ENCODE assay signal across 8 cellular contexts in genomic region chr11:926341-926916, GRCh38. TPM values are rescaled to one million over a fixed set of nuclear protein-coding genes. Genes with fewer than 3 reads are reported as not detected.
DNase-seq lines count a peak whose midpoint lies in the region; ATAC-seq and TF ChIP-seq lines count a peak whose summit lies in the region.

No MANE protein-coding gene starts in this region.

- H3K4me1 ChIP-seq in HAP-1 = peaks cover 26% of the 10 kb centered on the region

- H3K27me3 ChIP-seq in AG04450 (ENCODE audit: control insufficient read depth, insufficient read depth, low read length) (no peaks in the 10 kb centered on the region), HAP-1 (ENCODE audit: low read depth) (no peaks in the 10 kb centered on the region)

- DNase-seq in AG04450 (ENCODE audit: low read depth, low spot score) (no peak), HAP-1 (ENCODE audit: low spot score in 2 of 2) (peak in 1 of 2 experiments; percentile 68), WTC11 (ENCODE audit: low spot score) (no peak), fibroblast of pulmonary artery (ENCODE audit: low read depth) (peak; percentile 58), neural crest cell (ENCODE audit: low read depth, low spot score) (no peak)

- H3K9me3 ChIP-seq in AG04450 (ENCODE audit: control insufficient read depth, insufficient read depth, low read length) (no peaks in the 10 kb centered on the region; the same call in 1 of the 2 replicates), HAP-1 (no peaks in the 10 kb centered on the region)

- H3K4me3 ChIP-seq in AG04450 (ENCODE audit: low read depth, low read length) (peak overlapping the region; percentile 83), HAP-1 (peak overlapping the region; percentile 57), fibroblast of pulmonary artery (replicated peaks; ENCODE audit: low read depth, low read length) (peak overlapping the region; percentile 85)

- H3K27ac ChIP-seq in AG04450 (ENCODE audit: low read depth, low read length) = peak overlapping the region; percentile 77

- in situ Hi-C loops in HAP-1 (cut with MboI; ENCODE audit: low sequenced_read_pairs) = no loop called here

- CTCF ChIA-PET in AG04450 (lab: Charles Lee) = no interaction called here
- CTCF ChIA-PET in WTC11 (lab: Charles Lee) = interaction anchor here (1.6 kb wide), 1 partner anchor 18 kb away, joined by 5 read pairs; no protein-coding TSS in a partner anchor

- no peak for ATAC-seq in WTC11
- no peak for ATAC-seq in GM18873 (IDR thresholded peaks at IDR 0.05; ENCODE audit: low FRiP score, unreplicated experiment)
- ATAC-seq in GM21390 (IDR thresholded peaks at IDR 0.05; ENCODE audit: unreplicated experiment) = no peak
- no peak for ATAC-seq in GM18498 (IDR thresholded peaks at IDR 0.05; ENCODE audit: unreplicated experiment)

- peaks cover 16% of the 10 kb centered on the region for H3K36me3 ChIP-seq in HAP-1 (replicated peaks)

- TF ChIP-seq CTCF in AG04450 (IDR thresholded peaks at IDR 0.05; ENCODE audit: low read depth, low read length) (no peak), WTC11 (IDR thresholded peaks at IDR 0.05) (no peak), fibroblast of pulmonary artery (IDR thresholded peaks at IDR 0.05; ENCODE audit: low read length, missing control alignments) (no peak), neural crest cell (conservative IDR thresholded peaks at IDR 0.05) (no peak)

- H3K27ac Mint-ChIP-seq in WTC11 = peak overlapping the region; percentile 82; the same call in 1 of the 2 replicates
- peak overlapping the region; percentile 51 for H3K27ac Mint-ChIP-seq in neural crest cell (ENCODE audit: unreplicated experiment)

- H3K27me3 Mint-ChIP-seq in WTC11 (ENCODE audit: low read depth) (no peaks in the 10 kb centered on the region), neural crest cell (ENCODE audit: low read depth) (no peaks in the 10 kb centered on the region)

- H3K4me1 Mint-ChIP-seq in WTC11 (peaks cover 21% of the 10 kb centered on the region), neural crest cell (peaks cover 29% of the 10 kb centered on the region)

- H3K4me3 Mint-ChIP-seq in WTC11 = peak overlapping the region; percentile 84
- peak overlapping the region; percentile 91 for H3K4me3 Mint-ChIP-seq in neural crest cell

- no peaks in the 10 kb centered on the region for H3K36me3 Mint-ChIP-seq in WTC11
- no peaks in the 10 kb centered on the region for H3K36me3 Mint-ChIP-seq in neural crest cell (ENCODE audit: low read depth)

- POLR2A ChIA-PET in AG04450 (lab: Yijun Ruan, JAX) (no interaction called here), WTC11 (lab: Charles Lee) (no interaction called here)

- H3K9me3 Mint-ChIP-seq in WTC11 (no peaks in the 10 kb centered on the region), neural crest cell (no peaks in the 10 kb centered on the region)

TF ChIP-seq in WTC11, 78 proteins besides CTCF, POLR2A, EP300 and RAD21 (continues in another document):
- TF ChIP-seq NFATC4 (CRISPR knock-in tag; IDR thresholded peaks at IDR 0.05) (no peak), ZNF281 (CRISPR knock-in tag; IDR thresholded peaks at IDR 0.05) (no peak), JAZF1 (CRISPR knock-in tag; IDR thresholded peaks at IDR 0.05) (no peak), ZNF263 (CRISPR knock-in tag; IDR thresholded peaks at IDR 0.05; ENCODE audit: low read depth) (no peak)
- TF ChIP-seq, protein P1, sequence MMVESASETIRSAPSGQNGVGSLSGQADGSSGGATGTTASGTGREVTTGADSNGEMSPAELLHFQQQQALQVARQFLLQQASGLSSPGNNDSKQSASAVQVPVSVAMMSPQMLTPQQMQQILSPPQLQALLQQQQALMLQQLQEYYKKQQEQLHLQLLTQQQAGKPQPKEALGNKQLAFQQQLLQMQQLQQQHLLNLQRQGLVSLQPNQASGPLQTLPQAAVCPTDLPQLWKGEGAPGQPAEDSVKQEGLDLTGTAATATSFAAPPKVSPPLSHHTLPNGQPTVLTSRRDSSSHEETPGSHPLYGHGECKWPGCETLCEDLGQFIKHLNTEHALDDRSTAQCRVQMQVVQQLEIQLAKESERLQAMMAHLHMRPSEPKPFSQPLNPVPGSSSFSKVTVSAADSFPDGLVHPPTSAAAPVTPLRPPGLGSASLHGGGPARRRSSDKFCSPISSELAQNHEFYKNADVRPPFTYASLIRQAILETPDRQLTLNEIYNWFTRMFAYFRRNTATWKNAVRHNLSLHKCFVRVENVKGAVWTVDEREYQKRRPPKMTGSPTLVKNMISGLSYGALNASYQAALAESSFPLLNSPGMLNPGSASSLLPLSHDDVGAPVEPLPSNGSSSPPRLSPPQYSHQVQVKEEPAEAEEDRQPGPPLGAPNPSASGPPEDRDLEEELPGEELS (CRISPR knock-in tag; IDR thresholded peaks at IDR 0.05) = no peak
- TF ChIP-seq, protein P2, sequence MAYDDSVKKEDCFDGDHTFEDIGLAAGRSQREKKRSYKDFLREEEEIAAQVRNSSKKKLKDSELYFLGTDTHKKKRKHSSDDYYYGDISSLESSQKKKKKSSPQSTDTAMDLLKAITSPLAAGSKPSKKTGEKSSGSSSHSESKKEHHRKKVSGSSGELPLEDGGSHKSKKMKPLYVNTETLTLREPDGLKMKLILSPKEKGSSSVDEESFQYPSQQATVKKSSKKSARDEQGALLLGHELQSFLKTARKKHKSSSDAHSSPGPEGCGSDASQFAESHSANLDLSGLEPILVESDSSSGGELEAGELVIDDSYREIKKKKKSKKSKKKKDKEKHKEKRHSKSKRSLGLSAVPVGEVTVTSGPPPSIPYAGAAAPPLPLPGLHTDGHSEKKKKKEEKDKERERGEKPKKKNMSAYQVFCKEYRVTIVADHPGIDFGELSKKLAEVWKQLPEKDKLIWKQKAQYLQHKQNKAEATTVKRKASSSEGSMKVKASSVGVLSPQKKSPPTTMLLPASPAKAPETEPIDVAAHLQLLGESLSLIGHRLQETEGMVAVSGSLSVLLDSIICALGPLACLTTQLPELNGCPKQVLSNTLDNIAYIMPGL (CRISPR knock-in tag; IDR thresholded peaks at IDR 0.05) = no peak
- TF ChIP-seq, protein P3, sequence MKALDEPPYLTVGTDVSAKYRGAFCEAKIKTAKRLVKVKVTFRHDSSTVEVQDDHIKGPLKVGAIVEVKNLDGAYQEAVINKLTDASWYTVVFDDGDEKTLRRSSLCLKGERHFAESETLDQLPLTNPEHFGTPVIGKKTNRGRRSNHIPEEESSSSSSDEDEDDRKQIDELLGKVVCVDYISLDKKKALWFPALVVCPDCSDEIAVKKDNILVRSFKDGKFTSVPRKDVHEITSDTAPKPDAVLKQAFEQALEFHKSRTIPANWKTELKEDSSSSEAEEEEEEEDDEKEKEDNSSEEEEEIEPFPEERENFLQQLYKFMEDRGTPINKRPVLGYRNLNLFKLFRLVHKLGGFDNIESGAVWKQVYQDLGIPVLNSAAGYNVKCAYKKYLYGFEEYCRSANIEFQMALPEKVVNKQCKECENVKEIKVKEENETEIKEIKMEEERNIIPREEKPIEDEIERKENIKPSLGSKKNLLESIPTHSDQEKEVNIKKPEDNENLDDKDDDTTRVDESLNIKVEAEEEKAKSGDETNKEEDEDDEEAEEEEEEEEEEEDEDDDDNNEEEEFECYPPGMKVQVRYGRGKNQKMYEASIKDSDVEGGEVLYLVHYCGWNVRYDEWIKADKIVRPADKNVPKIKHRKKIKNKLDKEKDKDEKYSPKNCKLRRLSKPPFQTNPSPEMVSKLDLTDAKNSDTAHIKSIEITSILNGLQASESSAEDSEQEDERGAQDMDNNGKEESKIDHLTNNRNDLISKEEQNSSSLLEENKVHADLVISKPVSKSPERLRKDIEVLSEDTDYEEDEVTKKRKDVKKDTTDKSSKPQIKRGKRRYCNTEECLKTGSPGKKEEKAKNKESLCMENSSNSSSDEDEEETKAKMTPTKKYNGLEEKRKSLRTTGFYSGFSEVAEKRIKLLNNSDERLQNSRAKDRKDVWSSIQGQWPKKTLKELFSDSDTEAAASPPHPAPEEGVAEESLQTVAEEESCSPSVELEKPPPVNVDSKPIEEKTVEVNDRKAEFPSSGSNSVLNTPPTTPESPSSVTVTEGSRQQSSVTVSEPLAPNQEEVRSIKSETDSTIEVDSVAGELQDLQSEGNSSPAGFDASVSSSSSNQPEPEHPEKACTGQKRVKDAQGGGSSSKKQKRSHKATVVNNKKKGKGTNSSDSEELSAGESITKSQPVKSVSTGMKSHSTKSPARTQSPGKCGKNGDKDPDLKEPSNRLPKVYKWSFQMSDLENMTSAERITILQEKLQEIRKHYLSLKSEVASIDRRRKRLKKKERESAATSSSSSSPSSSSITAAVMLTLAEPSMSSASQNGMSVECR (CRISPR knock-in tag; IDR thresholded peaks at IDR 0.05; ENCODE audit: borderline replicate concordance) = no peak

RNA-seq across cellular contexts. Expression of gene AP2A2, which starts 0.8 kb away (rescaled TPM):
- polyA plus RNA-seq in AG04450 (2011; rRNA removed) = 54.2 and 55.7 TPM in 2 replicates
- polyA minus RNA-seq in AG04450 (2011; rRNA and poly(A)+ RNA removed) = 76.1 and 140 TPM in 2 replicates
- total RNA-seq in WTC11 (2021) (47.1 to 52.3 TPM (median 51.0 TPM) in 3 replicates), neural crest cell (75.5 and 78.1 TPM in 2 replicates)

RNA-seq across cellular contexts. Expression of gene CHID1, which starts 15.8 kb away (rescaled TPM):
- polyA plus RNA-seq in AG04450 (2011; rRNA removed) = 95.5 and 120 TPM in 2 replicates
- polyA minus RNA-seq in AG04450 (2011; rRNA and poly(A)+ RNA removed) = 54.1 and 64.8 TPM in 2 replicates
- total RNA-seq in WTC11 (2021) (92.8 to 99.6 TPM (median 94.2 TPM) in 3 replicates), neural crest cell (81.8 and 82.4 TPM in 2 replicates)
